ENCODE assay signal across 15 cellular contexts in genomic region chr4:55079451-55080173, GRCh38. TPM values are rescaled to one million over a fixed set of nuclear protein-coding genes. Genes with fewer than 3 reads are reported as not detected.
A peak's percentile ranks its signal among the peaks of the same experiment; 100 is the strongest.
DNase-seq lines count a peak whose midpoint lies in the region; ATAC-seq and TF ChIP-seq lines count a peak whose summit lies in the region.
"Had no signal": no experiment of that assay in that cellular context is flagged by ENCODE, and none has a peak within 500 bp of the region (broad histone marks: within the 10 kb centered on the region; RNA-seq: fewer than 3 reads in every experiment).

No MANE protein-coding gene starts in this region.

- H3K4me1 ChIP-seq in GM23248 (ENCODE audit: insufficient read depth) (peaks cover 27% of the 10 kb centered on the region), left ventricle myocardium inferior (peaks cover 43% of the 10 kb centered on the region), prostate gland (replicated peaks) (no peaks in the 10 kb centered on the region)

- in situ Hi-C loops in GM23248 (cut with MboI): no loop called here

- no peak for ATAC-seq in GM19467 (IDR thresholded peaks at IDR 0.05; ENCODE audit: unreplicated experiment)
- no peak for ATAC-seq in GM19452 (IDR thresholded peaks at IDR 0.05; ENCODE audit: unreplicated experiment)
- ATAC-seq: K562 had no signal

- no peaks in the 10 kb centered on the region for H3K79me2 ChIP-seq in GM23248 (ENCODE audit: insufficient read depth)

- H4K20me1 ChIP-seq in GM23248 (ENCODE audit: insufficient read depth): no peaks in the 10 kb centered on the region

- DNase-seq in GM23248 (peak; percentile 78), astrocyte of the hippocampus (ENCODE audit: low read depth, low spot score) (peak; percentile 28), left ventricle myocardium inferior (no peak), prostate gland (ENCODE audit: low spot score) (peak; percentile 17), NCI-H524 (lab: John Stamatoyannopoulos, UW) (no peak), NCI-H774 (lab: John Stamatoyannopoulos, UW) (no peak)
- DNase-seq: activated gamma-delta T cell treated with Interleukin-2 at 50 U/mL for 16 hours; DMS79; NCI-H187; SIG-M5; stimulated activated CD4-positive, alpha-beta T cell treated with anti-CD3 and anti-CD28 coated beads, Interleukin-2, amount 100 ng/mL, for 24 hours had no signal

- no peaks in the 10 kb centered on the region for H3K27me3 ChIP-seq in GM23248 (replicated peaks; ENCODE audit: insufficient read depth)
- H3K27me3 ChIP-seq in left ventricle myocardium inferior (ENCODE audit: low read depth): no peaks in the 10 kb centered on the region
- H3K27me3 ChIP-seq in prostate gland (replicated peaks; ENCODE audit: insufficient read depth): no peaks in the 10 kb centered on the region

- H3K9ac ChIP-seq in GM23248: peak overlapping the region; percentile 67

- TF ChIP-seq CTCF in left ventricle myocardium inferior (IDR thresholded peaks at IDR 0.05; ENCODE audit: borderline replicate concordance) (no peak), prostate gland (IDR thresholded peaks at IDR 0.05) (no peak)

- no peak for TF ChIP-seq POLR2A in prostate gland (IDR thresholded peaks at IDR 0.05)

- no peaks in the 10 kb centered on the region for H3K36me3 ChIP-seq in GM23248 (ENCODE audit: low read depth)
- peaks cover 20% of the 10 kb centered on the region for H3K36me3 ChIP-seq in left ventricle myocardium inferior
- H3K36me3 ChIP-seq in prostate gland: no peaks in the 10 kb centered on the region

- peak overlapping the region; percentile 65 for H3K4me3 ChIP-seq in GM23248
- H3K4me3 ChIP-seq in left ventricle myocardium inferior: peak overlapping the region; percentile 24
- no peak overlapping the region for H3K4me3 ChIP-seq in prostate gland
- H3K4me3 ChIP-seq: K562 had no signal

- peak overlapping the region; percentile 94 for H3K4me2 ChIP-seq in GM23248 (ENCODE audit: unreplicated experiment)

- intact Hi-C loops in left ventricle myocardium inferior (cut with micrococcal nuclease) (no loop called here), prostate gland (cut with DNase I) (loop anchor here (2.0 to 5.0 kb wide), 2 partner anchors 43 to 47 kb away; no protein-coding TSS in a partner anchor)

- WGBS in GM23248 (ENCODE audit: low coverage in 1 of 2, low lambda C conversion rate in 2 of 2, missing lambda C conversion rate in 2 of 2), 2 experiments: 2 to 3% methylated on average over 14 of the region's 14 CpGs
- WGBS in prostate gland: 70% methylated on average over 14 of the region's 14 CpGs

- H3K9me2 ChIP-seq in GM23248 (ENCODE audit: insufficient read depth): no peaks in the 10 kb centered on the region

- H3K27ac ChIP-seq in GM23248: peak overlapping the region; percentile 82
- H3K27ac ChIP-seq in left ventricle myocardium inferior (replicated peaks): peak overlapping the region; percentile 84
- peak overlapping the region; percentile 14 to 19 for H3K27ac ChIP-seq in prostate gland

- peak overlapping the region; percentile 84 for H2AFZ ChIP-seq in GM23248

- no peaks in the 10 kb centered on the region for H3K9me3 ChIP-seq in GM23248 (ENCODE audit: low read depth)
- H3K9me3 ChIP-seq in left ventricle myocardium inferior (replicated peaks): no peaks in the 10 kb centered on the region
- H3K9me3 ChIP-seq in prostate gland: no peaks in the 10 kb centered on the region

- peaks cover 33% of the 10 kb centered on the region for H3F3A ChIP-seq in GM23248 (ENCODE audit: insufficient read depth)

RNA-seq across cellular contexts. Expression of gene KDR, which starts 45.8 kb away (rescaled TPM):
- under 0.01 TPM in 1 of 2 replicates, not detected in the other for total RNA-seq in GM23248 (2014; rRNA removed; shearing (Covaris generic))
- 0.10 and 0.20 TPM in 2 replicates for polyA plus RNA-seq in GM23248 (2016; fragmentation: Nextera tagmentation; extraction: Ambion mirVana)
- total RNA-seq in left ventricle myocardium inferior (23.4 TPM), prostate gland (10 to 100 TPM; 22.7 to 23.5 TPM)
- polyA plus RNA-seq: BJ, K562 had no signal

Comparison
In these comparisons a context has a peak if more than half of its experiments do, and no peak if none do; other contexts are left out.
1. DNase-seq: peak in GM23248 (single experiment), astrocyte of the hippocampus (single experiment) and prostate gland (single experiment); none in left ventricle myocardium inferior (single experiment), NCI-H524 (0 of 2) and NCI-H774 (single experiment).
2. H3K27ac ChIP-seq: peak in every context shown above with its lines; median percentile 84 in left ventricle myocardium inferior; 82 in GM23248; 16 in prostate gland.
3. H3K4me3 ChIP-seq: peak in GM23248 (single experiment) and left ventricle myocardium inferior (single experiment); none in prostate gland (0 of 2).
4. RNA of gene KDR, which starts 45.8 kb away (total RNA-seq): 22.7 to 23.5 TPM in prostate gland and 23.4 TPM in left ventricle myocardium inferior (single experiment); under 0.01 TPM in GM23248; every median in the first group is over 10 times any median in the second.